In the genomic region with DNA sequence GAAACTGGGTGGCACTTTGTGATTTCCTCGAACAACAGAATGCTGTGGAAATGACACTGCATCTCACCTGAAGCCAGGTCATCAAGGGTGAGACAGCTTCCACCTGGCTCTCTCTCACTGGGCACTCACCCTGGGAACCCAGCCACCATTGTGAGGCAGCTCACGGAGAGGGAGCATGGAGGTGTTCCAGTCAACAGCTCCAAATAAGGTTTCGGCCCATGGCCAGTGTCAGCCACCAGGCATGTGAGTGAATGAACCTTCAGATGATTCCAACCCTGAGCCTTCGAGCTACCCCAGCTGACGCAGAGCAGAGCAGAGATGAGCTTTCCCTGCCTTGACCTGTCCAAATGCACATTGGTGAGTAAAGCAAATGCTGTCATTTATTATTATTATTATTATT, we compare ENCODE assay signal across 1 cellular context.
TF ChIP-seq lines count a peak whose summit lies in the region.

No MANE protein-coding gene starts in this region.

TF ChIP-seq in H1, 55 proteins besides CTCF, POLR2A, EP300 and RAD21:
- TF ChIP-seq KDM1A (IDR thresholded peaks at IDR 0.05; ENCODE audit: borderline replicate concordance, low read length) (no peak), TAF7 (optimal IDR thresholded peaks at IDR 0.05; ENCODE audit: borderline replicate concordance, low read depth, low read length) (no peak), SRF (IDR thresholded peaks at IDR 0.05; ENCODE audit: low read depth, low read length) (no peak), SUZ12 (IDR thresholded peaks at IDR 0.05; ENCODE audit: low read length) (no peak), EZH2 (IDR thresholded peaks at IDR 0.05; ENCODE audit: low read depth, low read length, severe bottlenecking) (no peak), YY1 (IDR thresholded peaks at IDR 0.05; ENCODE audit: low read depth, low read length) (no peak)
TF ChIP-seq in H1: peak in this region for 0.
